Comparison of ENCODE assay signal across 17 cellular contexts in the genomic region with DNA sequence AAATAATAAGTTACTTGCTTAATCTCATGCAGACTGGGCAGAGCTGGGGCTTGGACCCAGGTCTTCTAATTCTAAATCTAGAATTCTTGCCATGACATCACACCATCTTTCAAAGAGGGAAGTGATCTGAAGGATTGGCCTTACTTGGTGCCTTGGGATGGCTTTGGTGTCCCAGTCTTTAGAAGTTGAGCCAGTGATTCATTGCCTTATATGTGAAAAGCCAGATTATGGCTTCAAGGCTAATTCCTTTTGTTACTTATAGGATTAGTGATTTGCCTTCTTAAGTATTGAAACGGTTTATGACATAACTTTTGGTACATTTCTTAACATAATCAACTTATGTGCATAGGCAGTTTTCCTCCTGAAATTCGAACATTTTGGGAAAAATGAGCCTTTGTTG.
"Had no signal": no experiment of that assay in that cellular context is flagged by ENCODE, and none has a peak within 500 bp of the region (broad histone marks: within the 10 kb centered on the region; RNA-seq: fewer than 3 reads in every experiment).

No MANE protein-coding gene starts in this region.

- DNase-seq: activated CD4-positive, alpha-beta T cell treated with anti-CD3 and anti-CD28 coated beads for 48 hours; activated CD8-positive, alpha-beta T cell treated with anti-CD3 and anti-CD28 coated beads for 36 hours; activated gamma-delta T cell treated with Interleukin-2 at 50 U/mL for 16 hours; activated naive CD8-positive, alpha-beta T cell treated with anti-CD3 and anti-CD28 coated beads, Interleukin-2, amount 50 U/mL, for 24 hours; activated T-cell treated with anti-CD3 and anti-CD28 coated beads, Interleukin-2, amount 50 U/mL, for 48 hours; aorta; dermis blood vessel endothelial cell; gastrocnemius medialis; islet precursor cell; naive B cell; ovary; spleen; T-cell; upper lobe of right lung had no signal

- H3K4me1 ChIP-seq: upper lobe of right lung had no signal

- H3K4me3 Mint-ChIP-seq: activated CD8-positive, alpha-beta T cell treated with anti-CD3 and anti-CD28 coated beads for 36 hours; activated naive CD8-positive, alpha-beta T cell treated with anti-CD3 and anti-CD28 coated beads, Interleukin-2, amount 50 U/mL, for 24 hours; naive B cell; T-cell had no signal

- H3K27ac Mint-ChIP-seq: activated naive CD8-positive, alpha-beta T cell treated with anti-CD3 and anti-CD28 coated beads, Interleukin-2, amount 50 U/mL, for 24 hours; T-cell had no signal

- H3K36me3 ChIP-seq: ovary had no signal

- H3K4me3 ChIP-seq: gastrocnemius medialis, ovary, spleen, thoracic aorta, upper lobe of right lung had no signal

- H3K9me3 Mint-ChIP-seq: activated CD8-positive, alpha-beta T cell treated with anti-CD3 and anti-CD28 coated beads for 36 hours; activated naive CD8-positive, alpha-beta T cell treated with anti-CD3 and anti-CD28 coated beads, Interleukin-2, amount 50 U/mL, for 24 hours; naive B cell; T-cell had no signal

- ATAC-seq: activated CD8-positive, alpha-beta T cell treated with anti-CD3 and anti-CD28 coated beads for 36 hours; activated naive CD8-positive, alpha-beta T cell treated with anti-CD3 and anti-CD28 coated beads, Interleukin-2, amount 50 U/mL, for 24 hours; gastrocnemius medialis; left lobe of liver; sciatic nerve; T-cell; upper lobe of right lung had no signal

- H3K27ac ChIP-seq: gastrocnemius medialis, ovary, spleen, thoracic aorta, upper lobe of right lung had no signal

- H3K27me3 Mint-ChIP-seq: activated CD8-positive, alpha-beta T cell treated with anti-CD3 and anti-CD28 coated beads for 36 hours; activated naive CD8-positive, alpha-beta T cell treated with anti-CD3 and anti-CD28 coated beads, Interleukin-2, amount 50 U/mL, for 24 hours; naive B cell; T-cell had no signal

- H3K9me3 ChIP-seq: gastrocnemius medialis, ovary, spleen, thoracic aorta, upper lobe of right lung had no signal
